ENCODE assay signal across 10 cellular contexts in the genomic region with DNA sequence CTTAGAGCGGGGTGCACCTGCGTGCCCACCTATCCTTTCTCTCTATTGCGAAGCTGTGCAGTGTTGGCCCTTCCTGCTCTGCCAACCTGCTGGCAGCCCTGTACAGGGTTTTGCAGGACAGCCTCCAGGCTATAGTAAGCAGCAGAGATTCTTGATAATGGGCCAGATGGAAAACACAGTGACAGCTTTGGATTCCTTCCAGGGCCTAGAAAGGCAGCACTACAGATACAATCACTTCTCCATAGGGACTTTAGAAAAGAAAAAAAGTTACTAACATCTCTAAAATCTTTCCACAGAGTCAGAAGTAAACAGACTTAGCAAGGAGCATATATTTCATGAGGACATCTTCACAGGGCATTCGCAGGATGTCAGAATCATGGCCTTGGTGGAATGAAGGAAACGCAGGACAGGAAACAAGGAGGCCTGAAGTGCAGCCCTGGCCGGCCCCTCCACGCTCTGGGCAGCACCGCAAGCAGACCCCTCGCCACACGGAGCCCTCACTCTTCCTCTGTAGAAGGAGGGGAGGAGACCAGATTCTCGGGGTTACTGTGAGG.
DNase-seq lines count a peak whose midpoint lies in the region; ATAC-seq and TF ChIP-seq lines count a peak whose summit lies in the region.
"Had no signal": no experiment of that assay in that cellular context is flagged by ENCODE, and none has a peak within 500 bp of the region (broad histone marks: within the 10 kb centered on the region; RNA-seq: fewer than 3 reads in every experiment).

No MANE protein-coding gene starts in this region.

- ATAC-seq in IMR-90 (ENCODE audit: low read depth) (peak; percentile 80), left lobe of liver (peak; percentile 94), upper lobe of left lung (ENCODE audit: low FRiP score in 2 of 2) (peak in 1 of 2 donors; percentile 73), HG03175 (IDR thresholded peaks at IDR 0.05; ENCODE audit: unreplicated experiment) (no peak)

- 0 out of 2 replicates have a peak overlapping the region, but pooled peaks have one; percentile 70 for H3K23ac ChIP-seq in IMR-90 (ENCODE audit: low read depth, low read length)

- H3K4ac ChIP-seq in IMR-90 (ENCODE audit: low read depth, low read length), result peak overlapping the region; percentile 75; the same call in 1 of the 2 replicates

- H2AK9ac ChIP-seq in IMR-90 (replicated peaks; ENCODE audit: low read depth, low read length, poor library complexity), result peak overlapping the region; percentile 68

- no peak for TF ChIP-seq EP300 in upper lobe of left lung (IDR thresholded peaks at IDR 0.05)

- peak overlapping the region; percentile 76 for H2BK5ac ChIP-seq in IMR-90 (ENCODE audit: low read depth, low read length, poor library complexity, severe bottlenecking)

- H4K20me1 ChIP-seq in IMR-90 (ENCODE audit: insufficient read depth, low read length) (no peaks in the 10 kb centered on the region), mammary epithelial cell (ENCODE audit: insufficient read depth, low read length) (no peaks in the 10 kb centered on the region)

- dilution Hi-C loops in IMR-90 (cut with HindIII; ENCODE audit: low sequenced_read_pairs, unreplicated experiment), result no loop called here
- dilution Hi-C loops in mammary epithelial cell (cut with HindIII; ENCODE audit: low sequenced_read_pairs), result no loop called here

- peak overlapping the region; percentile 36; the same call in 1 of the 2 replicates for H3K9ac ChIP-seq in IMR-90 (ENCODE audit: low read depth, low read length)
- H3K9ac ChIP-seq in mammary epithelial cell (ENCODE audit: insufficient read depth, low read length), result no peak overlapping the region

- TF ChIP-seq CTCF in IMR-90 (conservative IDR thresholded peaks at IDR 0.05; ENCODE audit: low read depth, low read length) (no peak), mammary epithelial cell (conservative IDR thresholded peaks at IDR 0.05 in 1 of 2, IDR thresholded peaks at IDR 0.05 in 1 of 2; ENCODE audit: extremely low read depth in 1 of 2, insufficient read depth in 1 of 2, low read depth in 1 of 2, low read length in 2 of 2) (no peak), upper lobe of left lung (IDR thresholded peaks at IDR 0.05) (no peak)

- POLR2A ChIA-PET in IMR-90 (lab: Charles Lee; ENCODE audit: unreplicated experiment), result no interaction called here

- peaks cover 3% of the 10 kb centered on the region; the same call in 1 of the 2 replicates for H3K9me1 ChIP-seq in IMR-90 (ENCODE audit: insufficient read depth, low read length)

- H3K36me3 ChIP-seq in IMR-90 (ENCODE audit: control insufficient read depth, insufficient read depth, low read length) (no peaks in the 10 kb centered on the region), mammary epithelial cell (ENCODE audit: insufficient read depth, low read length) (no peaks in the 10 kb centered on the region), upper lobe of left lung (no peaks in the 10 kb centered on the region)

- in situ Hi-C loops in IMR-90 (cut with MboI; ENCODE audit: low sequenced_read_pairs), result no loop called here
- in situ Hi-C loops in mammary epithelial cell (cut with MboI; ENCODE audit: low sequenced_read_pairs in 2 of 2), result loop anchor here (25.0 kb wide), 2 partner anchors 543 to 682 kb away; no protein-coding TSS in a partner anchor

- H3K56ac ChIP-seq in IMR-90 (ENCODE audit: extremely low read depth, insufficient read depth, low read length), result no peak overlapping the region

- no TSS peak for BruUV-seq in IMR-90 (replicated peaks; lab: Mats Ljungman, UMichigan)
- BruUV-seq in mammary epithelial cell (replicated peaks; lab: Mats Ljungman, UMichigan), result no TSS peak

- H3K4me2 ChIP-seq in IMR-90 (ENCODE audit: low read depth, low read length) (peak overlapping the region; percentile 42; the same call in 1 of the 2 replicates), mammary epithelial cell (ENCODE audit: insufficient read depth, low read depth, low read length) (peak overlapping the region; percentile 24)

- H3K79me2 ChIP-seq in mammary epithelial cell (ENCODE audit: insufficient read depth, low read length), result no peaks in the 10 kb centered on the region

- H4K91ac ChIP-seq in IMR-90 (ENCODE audit: insufficient read depth, low read depth, low read length), result peak overlapping the region; percentile 83

- peak overlapping the region; percentile 30; the same call in 1 of the 3 replicates for H2BK15ac ChIP-seq in IMR-90 (ENCODE audit: low read depth, low read length)

- H3K27me3 ChIP-seq in IMR-90 (ENCODE audit: control insufficient read depth, insufficient read depth, low read length) (no peaks in the 10 kb centered on the region), mammary epithelial cell (ENCODE audit: insufficient read depth, low read length) (no peaks in the 10 kb centered on the region), upper lobe of left lung (no peaks in the 10 kb centered on the region)

- H2BK120ac ChIP-seq in IMR-90 (ENCODE audit: low read depth, low read length), result peak overlapping the region; percentile 90

- H4K8ac ChIP-seq in IMR-90 (ENCODE audit: low read depth in 2 of 2, low read length in 2 of 2), result peak overlapping the region in 1 of 2 experiments; percentile 77; a peak in 2 of 4 replicates

- peak overlapping the region; percentile 28; the same call in 1 of the 2 replicates for H2BK20ac ChIP-seq in IMR-90 (ENCODE audit: low read depth, low read length)

- WGBS in IMR-90 (ENCODE audit: extremely low coverage in 2 of 2, insufficient read length in 1 of 2), 2 experiments, result 20% methylated on average over 1 of the region's 11 CpGs; no CpG with 5 or more reads in 1 of the 2 experiments
- WGBS in mammary epithelial cell (ENCODE audit: low coverage, missing lambda C conversion rate), result 30% methylated on average over 11 of the region's 11 CpGs
- WGBS in upper lobe of left lung, 2 donors, result 24 to 27% methylated on average over 10 to 11 of the region's 11 CpGs

- H3K4me3 ChIP-seq in IMR-90 (ENCODE audit: insufficient read depth, low read depth, low read length) (no peak overlapping the region), mammary epithelial cell (replicated peaks in 1 of 3; ENCODE audit: insufficient read depth in 1 of 3, low read depth in 2 of 3, low read length in 3 of 3) (no peak overlapping the region), upper lobe of left lung (no peak overlapping the region)

- intact Hi-C loops in IMR-90 (cut with micrococcal nuclease) (loop anchor here (5.0 kb wide), 1 partner anchor 203 kb away; no protein-coding TSS in a partner anchor), mammary epithelial cell (cut with micrococcal nuclease) (no loop called here)

- H3K79me1 ChIP-seq in IMR-90 (ENCODE audit: low read depth in 1 of 2, low read length in 2 of 2), result no peaks in the 10 kb centered on the region

- CTCF ChIA-PET in IMR-90 (lab: Yijun Ruan, JAX) (interaction anchor here (1.0 kb wide), 1 partner anchor 15 kb away, joined by 3 read pairs; no protein-coding TSS in a partner anchor), mammary epithelial cell (lab: Charles Lee; ENCODE audit: low non-redundant PET) (no interaction called here)

- H3K18ac ChIP-seq in IMR-90 (ENCODE audit: low read depth, low read length), result peak overlapping the region; percentile 93

- no peak for TF ChIP-seq RAD21 in IMR-90 (IDR thresholded peaks at IDR 0.05; ENCODE audit: low read length)

- peak overlapping the region; percentile 54 for H3K14ac ChIP-seq in IMR-90 (replicated peaks; ENCODE audit: low read depth, low read length)

- H3K27ac ChIP-seq in IMR-90 (ENCODE audit: insufficient read depth, low read length) (peak overlapping the region; percentile 95), mammary epithelial cell (ENCODE audit: insufficient read depth, low read depth, low read length) (no peak overlapping the region), upper lobe of left lung (peak overlapping the region in 1 of 4 donors; percentile 16)

- H2AFZ ChIP-seq in IMR-90 (replicated peaks; ENCODE audit: low read length, poor library complexity) (peak overlapping the region; percentile 76), mammary epithelial cell (ENCODE audit: low read depth, low read length) (peak overlapping the region; percentile 58)

- H2AK5ac ChIP-seq in IMR-90 (ENCODE audit: low read depth, low read length), result peak overlapping the region; percentile 67

- H3K9me3 ChIP-seq in IMR-90 (ENCODE audit: control insufficient read depth, insufficient read depth, low read length), result no peaks in the 10 kb centered on the region
- H3K9me3 ChIP-seq in mammary epithelial cell (replicated peaks; ENCODE audit: insufficient read depth, low read length), result no peaks in the 10 kb centered on the region
- H3K9me3 ChIP-seq in upper lobe of left lung, result no peaks in the 10 kb centered on the region

- DNase-seq in IMR-90, result peak; percentile 84
- DNase-seq in mammary epithelial cell, result peak; percentile 61
- peak; percentile 59 for DNase-seq in left lobe of liver (ENCODE audit: low spot score)
- DNase-seq in upper lobe of left lung, result peak; percentile 26 to 50
- no peak for DNase-seq in GF-D8 (lab: John Stamatoyannopoulos, UW)
- DNase-seq in activated effector memory CD4-positive, alpha-beta T cell treated with anti-CD3 and anti-CD28 coated beads, Interleukin-2, amount 50 U/mL, for 16 hours, result no peak
- DNase-seq: activated T-cell treated with anti-CD3 and anti-CD28 coated beads, Interleukin-2, amount 50 U/mL, for 72 hours; NCI-H2081; T-helper 2 cell had no signal

- H4K5ac ChIP-seq in IMR-90 (ENCODE audit: low read depth, low read length), result peak overlapping the region; percentile 90

- peaks cover 5% of the 10 kb centered on the region for H3K4me1 ChIP-seq in IMR-90 (ENCODE audit: control insufficient read depth, insufficient read depth, low read length)
- H3K4me1 ChIP-seq in mammary epithelial cell (ENCODE audit: insufficient read depth, low read length), result peaks cover 26% of the 10 kb centered on the region
- peaks cover 3 to 11% (median 8%) of the 10 kb centered on the region in 4 donors for H3K4me1 ChIP-seq in upper lobe of left lung

- TF ChIP-seq POLR2A in IMR-90 (IDR thresholded peaks at IDR 0.05; ENCODE audit: low read depth, low read length), result no peak
- no peak for TF ChIP-seq POLR2A in upper lobe of left lung (IDR thresholded peaks at IDR 0.05)

TF ChIP-seq in IMR-90, 13 proteins besides CTCF, POLR2A, EP300 and RAD21:
- TF ChIP-seq BHLHE40 (IDR thresholded peaks at IDR 0.05; ENCODE audit: low read depth, low read length) (no peak), CHD1 (IDR thresholded peaks at IDR 0.05; ENCODE audit: low read depth, low read length) (no peak)
TF ChIP-seq in IMR-90: peak in this region for 0.

Comparison
In these comparisons a context has a peak if more than half of its experiments do, and no peak if none do; other contexts are left out.
1. DNase-seq: peak in IMR-90 (single experiment), mammary epithelial cell (single experiment), left lobe of liver (single experiment) and upper lobe of left lung (2 of 2); none in GF-D8 (single experiment) and activated effector memory CD4-positive, alpha-beta T cell treated with anti-CD3 and anti-CD28 coated beads, Interleukin-2, amount 50 U/mL, for 16 hours (single experiment).